ENCODE assay signal across 26 cellular contexts in genomic region chr20:33626190-33626589, GRCh38. TPM values are rescaled to one million over a fixed set of nuclear protein-coding genes. Genes with fewer than 3 reads are reported as not detected.
"Had no signal": no experiment of that assay in that cellular context is flagged by ENCODE, and none has a peak within 500 bp of the region (broad histone marks: within the 10 kb centered on the region; RNA-seq: fewer than 3 reads in every experiment).

No MANE protein-coding gene starts in this region.

- H3K9ac ChIP-seq: KMS-11 had no signal

- FAIRE-seq: bronchial epithelial cell had no signal

- H3K4me2 ChIP-seq: KMS-11 had no signal

- DNase-seq: activated CD4-positive, alpha-beta T cell treated with anti-CD3 and anti-CD28 coated beads for 36 hours; activated CD4-positive, CD25-positive, alpha-beta regulatory T cell; activated CD8-positive, alpha-beta memory T cell treated with anti-CD3 and anti-CD28 coated beads, Interleukin-2, amount 10 ng/mL, durations not matched to agents 7 days and 5 days; activated effector memory CD4-positive, alpha-beta T cell treated with Interleukin-2 at 50 U/mL for 16 hours; activated naive CD4-positive, alpha-beta T cell; activated naive CD8-positive, alpha-beta T cell treated with anti-CD3 and anti-CD28 coated beads, Interleukin-2, amount 50 U/mL, for 24 hours; activated T-cell treated with anti-CD3 and anti-CD28 coated beads, Interleukin-2, amount 50 U/mL, for 24 hours; amniotic stem cell; body of pancreas; central memory CD4-positive, alpha-beta T cell; NCI-H1092; NCI-H1417; NCI-H1930; NCI-H2171 treated with DMSO at 0.1 percent for 48 hours; NCI-H226; NCI-H526 treated with DMSO at 0.1 percent for 48 hours; NCI-H82; SIG-M5 had no signal

- ATAC-seq: activated CD4-positive, alpha-beta T cell treated with anti-CD3 and anti-CD28 coated beads for 36 hours; activated CD8-positive, alpha-beta memory T cell treated with anti-CD3 and anti-CD28 coated beads, Interleukin-2, amount 10 ng/mL, durations not matched to agents 7 days and 5 days; activated naive CD4-positive, alpha-beta T cell treated with anti-CD3 and anti-CD28 coated beads, Interleukin-2, amount 50 U/mL, for 72 hours; activated naive CD8-positive, alpha-beta T cell treated with anti-CD3 and anti-CD28 coated beads, Interleukin-2, amount 50 U/mL, for 24 hours; body of pancreas had no signal

- H3K27ac Mint-ChIP-seq: activated CD4-positive, alpha-beta T cell treated with anti-CD3 and anti-CD28 coated beads for 36 hours; activated CD8-positive, alpha-beta memory T cell treated with anti-CD3 and anti-CD28 coated beads, Interleukin-2, amount 10 ng/mL, durations not matched to agents 7 days and 5 days; activated naive CD8-positive, alpha-beta T cell treated with anti-CD3 and anti-CD28 coated beads, Interleukin-2, amount 50 U/mL, for 24 hours; activated T-cell treated with anti-CD3 and anti-CD28 coated beads, Interleukin-2, amount 50 U/mL, for 24 hours; activated T-helper 1 cell treated with anti-CD3 and anti-CD28 coated beads, Interleukin-12 subunit alpha, Interleukin-12 subunit beta, Interleukin-2, Interleukin-4 antibody, amounts not matched to agents 30 ng/mL and 10 ng/mL and 1 ng/mL, durations not matched to agents 14 hours and 24 hours and 36 hours had no signal

- H3K27me3 Mint-ChIP-seq: activated CD4-positive, alpha-beta T cell treated with anti-CD3 and anti-CD28 coated beads for 36 hours; activated CD8-positive, alpha-beta memory T cell treated with anti-CD3 and anti-CD28 coated beads, Interleukin-2, amount 10 ng/mL, durations not matched to agents 7 days and 5 days; activated naive CD8-positive, alpha-beta T cell treated with anti-CD3 and anti-CD28 coated beads, Interleukin-2, amount 50 U/mL, for 24 hours; activated T-cell treated with anti-CD3 and anti-CD28 coated beads, Interleukin-2, amount 50 U/mL, for 24 hours had no signal

- H3K9me3 Mint-ChIP-seq: activated naive CD4-positive, alpha-beta T cell treated with anti-CD3 and anti-CD28 coated beads, Interleukin-2, amount 50 U/mL, for 72 hours; activated naive CD8-positive, alpha-beta T cell treated with anti-CD3 and anti-CD28 coated beads, Interleukin-2, amount 50 U/mL, for 24 hours; activated T-cell treated with anti-CD3 and anti-CD28 coated beads, Interleukin-2, amount 50 U/mL, for 24 hours; activated T-helper 1 cell treated with anti-CD3 and anti-CD28 coated beads, Interleukin-12 subunit alpha, Interleukin-12 subunit beta, Interleukin-2, Interleukin-4 antibody, amounts not matched to agents 30 ng/mL and 10 ng/mL and 1 ng/mL, durations not matched to agents 14 hours and 24 hours and 36 hours had no signal

- H3K9me3 ChIP-seq: ascending aorta, body of pancreas had no signal

- H3K4me1 ChIP-seq: ascending aorta, body of pancreas had no signal

- H3K27ac ChIP-seq: ascending aorta, body of pancreas, KMS-11, VCaP had no signal

- H3K27me3 ChIP-seq: ascending aorta, body of pancreas had no signal

- H3K4me3 Mint-ChIP-seq: activated CD4-positive, alpha-beta T cell treated with anti-CD3 and anti-CD28 coated beads for 36 hours; activated CD8-positive, alpha-beta memory T cell treated with anti-CD3 and anti-CD28 coated beads, Interleukin-2, amount 10 ng/mL, durations not matched to agents 7 days and 5 days; activated naive CD8-positive, alpha-beta T cell treated with anti-CD3 and anti-CD28 coated beads, Interleukin-2, amount 50 U/mL, for 24 hours; activated T-cell treated with anti-CD3 and anti-CD28 coated beads, Interleukin-2, amount 50 U/mL, for 24 hours; activated T-helper 1 cell treated with anti-CD3 and anti-CD28 coated beads, Interleukin-12 subunit alpha, Interleukin-12 subunit beta, Interleukin-2, Interleukin-4 antibody, amounts not matched to agents 30 ng/mL and 10 ng/mL and 1 ng/mL, durations not matched to agents 14 hours and 24 hours and 36 hours had no signal

- H3K4me3 ChIP-seq: ascending aorta, body of pancreas had no signal

RNA-seq across cellular contexts. Expression of gene C20orf144, which starts 35.9 kb away (rescaled TPM):
- total RNA-seq: ascending aorta, bronchial epithelial cell, NCI-H460 had no signal

RNA-seq across cellular contexts. Expression of gene ACTL10, which starts 40.6 kb away (rescaled TPM):
- total RNA-seq: NCI-H460, RPMI7951 had no signal
